Comparison of ENCODE assay signal across 10 cellular contexts in genomic region chr1:112905420-112906154, GRCh38. TPM values are rescaled to one million over a fixed set of nuclear protein-coding genes. Genes with fewer than 3 reads are reported as not detected.
A peak's percentile ranks its signal among the peaks of the same experiment; 100 is the strongest.
DNase-seq lines count a peak whose midpoint lies in the region; ATAC-seq, FAIRE-seq and TF ChIP-seq lines count a peak whose summit lies in the region.
"Had no signal": no experiment of that assay in that cellular context is flagged by ENCODE, and none has a peak within 500 bp of the region (broad histone marks: within the 10 kb centered on the region; RNA-seq: fewer than 3 reads in every experiment).

No MANE protein-coding gene starts in this region.

- 48% methylated on average over 8 of the region's 8 CpGs for WGBS in liver
- 82% methylated on average over 8 of the region's 8 CpGs for WGBS in HepG2 (ENCODE audit: low lambda C conversion rate)

- intact Hi-C loops in HepG2 (cut with micrococcal nuclease; ENCODE audit: unreplicated experiment) = no loop called here
- intact Hi-C loops in left lung (cut with DNase I) = no loop called here
- intact Hi-C loops in upper lobe of right lung (cut with DNase I) = no loop called here
- intact Hi-C loops in natural killer cell (cut with micrococcal nuclease) = no loop called here

- no peaks in the 10 kb centered on the region for H3K36me3 Mint-ChIP-seq in glutamatergic neuron (ENCODE audit: unreplicated experiment)
- no peaks in the 10 kb centered on the region for H3K36me3 Mint-ChIP-seq in natural killer cell
- H3K36me3 Mint-ChIP-seq: activated naive CD8-positive, alpha-beta T cell treated with anti-CD3 and anti-CD28 coated beads, Interleukin-2, amount 10 ng/mL, durations not matched to agents 7 days and 5 days had no signal

- H3K27me3 ChIP-seq in liver (ENCODE audit: control insufficient read depth in 4 of 4, insufficient read depth in 4 of 4, low read length in 3 of 4) (no peaks in the 10 kb centered on the region), HepG2 (ENCODE audit: control insufficient read depth in 1 of 2, insufficient read depth in 2 of 2, low read length in 2 of 2) (no peaks in the 10 kb centered on the region), left lung (no peaks in the 10 kb centered on the region), upper lobe of right lung (no peaks in the 10 kb centered on the region)

- no peak for TF ChIP-seq RAD21 in liver (IDR thresholded peaks at IDR 0.05)
- TF ChIP-seq RAD21 in HepG2 (CRISPR knock-in tag; IDR thresholded peaks at IDR 0.05) = no peak

- FAIRE-seq in HepG2 (lab: Jason Lieb, UNC) = no peak

- H4K20me1 ChIP-seq in HepG2 (ENCODE audit: insufficient read depth, low read length) = no peaks in the 10 kb centered on the region

- no peak for DNase-seq in HepG2 (ENCODE audit: low spot score)
- DNase-seq in cerebellar cortex (ENCODE audit: low spot score) = peak; percentile 94
- DNase-seq in left lung = no peak
- no peak for DNase-seq in upper lobe of right lung
- no peak for DNase-seq in glutamatergic neuron
- no peak for DNase-seq in dedifferentiated amniotic fluid mesenchymal stem cell (ENCODE audit: extremely low spot score)
- DNase-seq in natural killer cell = no peak
- DNase-seq: activated naive CD8-positive, alpha-beta T cell treated with anti-CD3 and anti-CD28 coated beads, Interleukin-2, amount 10 ng/mL, durations not matched to agents 7 days and 5 days; NCI-H187 treated with DMSO at 0.1 percent for 48 hours had no signal

- CTCF ChIA-PET in HepG2 (lab: Yijun Ruan, JAX; ENCODE audit: low intra/inter-chr PET ratio, low total read pairs) = no interaction called here

- H3K36me3 ChIP-seq in liver (ENCODE audit: control insufficient read depth in 4 of 4, insufficient read depth in 3 of 4, low read depth in 1 of 4, low read length in 3 of 4) (no peaks in the 10 kb centered on the region), HepG2 (replicated peaks in 1 of 2; ENCODE audit: control insufficient read depth in 1 of 2, insufficient read depth in 2 of 2, low read length in 2 of 2) (no peaks in the 10 kb centered on the region; a peak in 2 of 5 replicates), left lung (no peaks in the 10 kb centered on the region), upper lobe of right lung (no peaks in the 10 kb centered on the region)

- H3K27ac ChIP-seq in liver (ENCODE audit: low read depth in 1 of 2, low read length in 2 of 2) (peak overlapping the region; percentile 30 to 40), HepG2 (ENCODE audit: extremely low read length, insufficient read depth, low read length) (no peak overlapping the region), left lung (peak overlapping the region; percentile 33 to 34), upper lobe of right lung (no peak overlapping the region)

- TF ChIP-seq EP300 in HepG2 (IDR thresholded peaks at IDR 0.05; ENCODE audit: low read depth in 2 of 2, low read length in 2 of 2) (no peak), HepG2 (CRISPR knock-in tag; IDR thresholded peaks at IDR 0.05; ENCODE audit: borderline replicate concordance) (no peak)

- H3K27ac Mint-ChIP-seq in glutamatergic neuron (ENCODE audit: unreplicated experiment) (no peak overlapping the region), natural killer cell (no peak overlapping the region)
- H3K27ac Mint-ChIP-seq: activated naive CD8-positive, alpha-beta T cell treated with anti-CD3 and anti-CD28 coated beads, Interleukin-2, amount 10 ng/mL, durations not matched to agents 7 days and 5 days had no signal

- H3K9me3 ChIP-seq in liver (ENCODE audit: control insufficient read depth in 4 of 4, low read length in 3 of 4) (no peaks in the 10 kb centered on the region), HepG2 (ENCODE audit: low read length) (no peaks in the 10 kb centered on the region), left lung (no peaks in the 10 kb centered on the region), upper lobe of right lung (no peaks in the 10 kb centered on the region)

- H3K79me2 ChIP-seq in HepG2 (ENCODE audit: insufficient read depth, low read length) = no peaks in the 10 kb centered on the region

- H3K9ac ChIP-seq in liver (ENCODE audit: low read depth in 1 of 2, low read length in 2 of 2) (no peak overlapping the region), HepG2 (ENCODE audit: insufficient read depth, low read depth, low read length) (no peak overlapping the region)

- H3K9me3 Mint-ChIP-seq in glutamatergic neuron (ENCODE audit: unreplicated experiment) (no peaks in the 10 kb centered on the region), natural killer cell (no peaks in the 10 kb centered on the region)
- H3K9me3 Mint-ChIP-seq: activated naive CD8-positive, alpha-beta T cell treated with anti-CD3 and anti-CD28 coated beads, Interleukin-2, amount 10 ng/mL, durations not matched to agents 7 days and 5 days had no signal

- TF ChIP-seq POLR2A in HepG2 (IDR thresholded peaks at IDR 0.05; ENCODE audit: insufficient read depth in 1 of 2, low read depth in 2 of 2, low read length in 2 of 2) = no peak

- POLR2A ChIA-PET in HepG2 (lab: Yijun Ruan, JAX) = interaction anchor here (3.2 kb wide), 1 partner anchor 51 kb away, joined by 7 read pairs; the partner anchor contains the start of gene SLC16A1

- in situ Hi-C loops in HepG2 (cut with HindIII; ENCODE audit: extremely low pct_ligation_motif_present, low pct_unique_long_range_greater_than_20kb) = no loop called here

- no peaks in the 10 kb centered on the region for H3K4me1 Mint-ChIP-seq in glutamatergic neuron (ENCODE audit: low read depth, unreplicated experiment)
- peaks cover 6 to 7% of the 10 kb centered on the region in 2 donors for H3K4me1 Mint-ChIP-seq in natural killer cell

- H3K4me1 ChIP-seq in liver (ENCODE audit: control insufficient read depth in 4 of 4, insufficient read depth in 4 of 4, low read length in 3 of 4) (peaks cover 3 to 12% (median 8%) of the 10 kb centered on the region in 4 donors), HepG2 (ENCODE audit: insufficient read depth, low read length) (peaks cover 10% of the 10 kb centered on the region), left lung (peaks cover 20 to 25% of the 10 kb centered on the region in 2 donors), upper lobe of right lung (peaks cover 14% of the 10 kb centered on the region)

- ATAC-seq in HepG2 = no peak
- peak; percentile 10 for ATAC-seq in left lung
- ATAC-seq in upper lobe of right lung = peak; percentile 13
- ATAC-seq in natural killer cell = no peak

- BruUV-seq in HepG2 (replicated peaks; lab: Mats Ljungman, UMichigan) = no TSS peak

- TF ChIP-seq CTCF in liver (IDR thresholded peaks at IDR 0.05; ENCODE audit: low read depth, low read length, missing input control) (no peak), HepG2 (CRISPR knock-in tag; IDR thresholded peaks at IDR 0.05) (no peak), left lung (IDR thresholded peaks at IDR 0.05) (no peak), upper lobe of right lung (IDR thresholded peaks at IDR 0.05) (no peak), glutamatergic neuron (IDR thresholded peaks at IDR 0.05; ENCODE audit: partially characterized antibody, unreplicated experiment) (no peak), natural killer cell (IDR thresholded peaks at IDR 0.05) (no peak)

- H3K4me3 Mint-ChIP-seq in glutamatergic neuron (ENCODE audit: unreplicated experiment) = no peak overlapping the region
- no peak overlapping the region for H3K4me3 Mint-ChIP-seq in natural killer cell
- H3K4me3 Mint-ChIP-seq: activated naive CD8-positive, alpha-beta T cell treated with anti-CD3 and anti-CD28 coated beads, Interleukin-2, amount 10 ng/mL, durations not matched to agents 7 days and 5 days had no signal

- no peak overlapping the region for H3K4me3 ChIP-seq in liver (ENCODE audit: low read depth in 1 of 3, low read length in 3 of 3)
- H3K4me3 ChIP-seq in HepG2 (replicated peaks in 1 of 3; ENCODE audit: insufficient read depth in 1 of 3, low read depth in 2 of 3, low read length in 3 of 3) = no peak overlapping the region
- H3K4me3 ChIP-seq in left lung = no peak overlapping the region
- H3K4me3 ChIP-seq in upper lobe of right lung = no peak overlapping the region

- H2AFZ ChIP-seq in HepG2 (ENCODE audit: low read length) = no peak overlapping the region

- no peaks in the 10 kb centered on the region for H3K27me3 Mint-ChIP-seq in glutamatergic neuron (ENCODE audit: unreplicated experiment)
- no peaks in the 10 kb centered on the region for H3K27me3 Mint-ChIP-seq in natural killer cell (ENCODE audit: low read depth in 2 of 2)
- H3K27me3 Mint-ChIP-seq: activated naive CD8-positive, alpha-beta T cell treated with anti-CD3 and anti-CD28 coated beads, Interleukin-2, amount 10 ng/mL, durations not matched to agents 7 days and 5 days had no signal

- H3K4me2 ChIP-seq in HepG2 (ENCODE audit: low read depth, low read length) = no peak overlapping the region

TF ChIP-seq in liver, 16 proteins besides CTCF, POLR2A, EP300 and RAD21 (continues in another document):
- TF ChIP-seq NR2F2 (IDR thresholded peaks at IDR 0.05) = no peak

RNA-seq across cellular contexts. Expression of gene SLC16A1, which starts 50.4 kb away (rescaled TPM):
- total RNA-seq in liver (10 to 100 TPM; 37.4 to 87.3 TPM), HepG2 (2016; rRNA removed; fragmentation: Illumina TruSeq; extraction: Trizol) (67.0 and 106 TPM in 2 replicates), left lung (10 to 100 TPM; 14.5 to 14.7 TPM), upper lobe of right lung (8.6 TPM), glutamatergic neuron (ENCODE audit: unreplicated experiment) (39.5 TPM), natural killer cell (10 to 100 TPM in 2 of 3 donors, 1 to 10 TPM in 1; 8.7 to 18.5 (median 14.0) TPM)
- polyA plus RNA-seq in liver (10 to 100 TPM; 28.3 to 31.7 TPM), HepG2 (2011; rRNA removed) (135 and 142 TPM in 2 replicates)
- 5.3 and 6.0 TPM in 2 replicates for total RNA-seq in HepG2 (2016; cell fraction: cytosol; rRNA removed; fragmentation: Illumina TruSeq; extraction: Trizol; ENCODE audit: low read depth)
- 65.8 and 105 TPM in 2 replicates for total RNA-seq in HepG2 (2016; cell fraction: insoluble cytoplasmic fraction; rRNA removed; fragmentation: Illumina TruSeq; extraction: Trizol)
- total RNA-seq in HepG2 (2016; cell fraction: membrane; rRNA removed; fragmentation: Illumina TruSeq; extraction: Trizol) = 15.3 and 18.4 TPM in 2 replicates
- 102 and 125 TPM in 2 replicates for total RNA-seq in HepG2 (2016; cell fraction: nucleus; rRNA removed; fragmentation: Illumina TruSeq; extraction: Trizol)
- polyA plus RNA-seq in HepG2 (2011; cell fraction: cytosol; rRNA removed) = 110 and 155 TPM in 2 replicates
- 50.4 and 50.5 TPM in 2 replicates for polyA plus RNA-seq in HepG2 (2011; cell fraction: nucleus; rRNA removed)
- polyA plus RNA-seq in HepG2 (2012) = 134 and 147 TPM in 2 replicates
- polyA plus RNA-seq in HepG2 (2016; cell fraction: cytosol; fragmentation: Illumina TruSeq; extraction: Trizol; ENCODE audit: low read depth) = 3.0 and 3.3 TPM in 2 replicates
- 49.1 and 53.6 TPM in 2 replicates for polyA plus RNA-seq in HepG2 (2016; cell fraction: insoluble cytoplasmic fraction; fragmentation: Illumina TruSeq; extraction: Trizol; ENCODE audit: low read depth)
- 8.1 and 9.3 TPM in 2 replicates for polyA plus RNA-seq in HepG2 (2016; cell fraction: membrane; fragmentation: Illumina TruSeq; extraction: Trizol; ENCODE audit: low read depth)
- polyA plus RNA-seq in HepG2 (2016; cell fraction: nucleus; fragmentation: Illumina TruSeq; extraction: Trizol; ENCODE audit: insufficient read depth, low read depth) = 109 and 119 TPM in 2 replicates
- polyA minus RNA-seq in HepG2 (2011; rRNA and poly(A)+ RNA removed; ENCODE audit: low replicate concordance) = 467 and 535 TPM in 2 replicates
- polyA minus RNA-seq in HepG2 (2011; cell fraction: cytosol; rRNA and poly(A)+ RNA removed) = 185 and 199 TPM in 2 replicates
- polyA minus RNA-seq in HepG2 (2011; cell fraction: nucleus; rRNA and poly(A)+ RNA removed) = 108 and 115 TPM in 2 replicates

Comparison
In these comparisons a context has a peak if more than half of its experiments do, and no peak if none do; other contexts are left out.
1. H3K27ac ChIP-seq: peak in liver (2 of 2) and left lung (2 of 2); none in HepG2 (single experiment) and upper lobe of right lung (single experiment).
2. ATAC-seq: peak in left lung (single experiment) and upper lobe of right lung (single experiment); none in HepG2 (single experiment) and natural killer cell (0 of 3).